Comparison of ENCODE assay signal across 8 cellular contexts in the genomic region with DNA sequence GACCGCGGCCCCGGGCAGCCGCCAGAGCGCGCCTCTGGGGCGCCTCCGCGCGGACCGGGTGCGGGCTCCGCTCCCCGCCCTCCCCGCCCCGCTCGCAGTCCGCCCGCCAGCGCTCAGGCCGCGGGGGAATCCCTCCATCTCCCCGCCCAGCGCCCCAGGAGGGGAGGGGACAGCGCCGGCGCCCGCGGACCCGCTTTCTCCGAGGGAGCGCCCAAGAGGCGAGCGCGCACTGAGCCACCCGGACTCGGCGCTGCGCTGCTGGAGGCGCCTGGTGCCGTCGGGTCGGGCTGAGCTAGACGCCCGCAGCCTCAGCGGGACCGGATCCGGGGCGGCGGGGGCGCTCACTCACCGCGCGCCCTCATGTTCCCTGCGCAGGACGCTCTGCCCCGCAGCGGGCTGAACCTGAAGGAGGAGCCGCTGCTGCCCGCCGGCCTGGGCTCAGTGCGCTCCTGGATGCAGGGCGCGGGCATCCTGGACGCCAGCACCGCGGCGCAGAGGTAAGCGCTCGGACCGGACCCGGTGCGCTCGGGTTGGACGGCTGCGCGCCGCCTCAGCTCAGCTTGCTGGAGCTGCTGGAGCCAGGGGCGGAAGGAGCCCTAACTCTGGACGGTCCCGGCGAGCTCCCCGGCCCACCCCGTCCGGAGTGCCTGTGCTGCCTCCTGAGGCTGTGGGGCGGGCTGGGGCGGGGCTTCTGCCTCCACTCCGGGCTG. TPM values are rescaled to one million over a fixed set of nuclear protein-coding genes. Genes with fewer than 3 reads are reported as not detected.
DNase-seq lines count a peak whose midpoint lies in the region; ATAC-seq and TF ChIP-seq lines count a peak whose summit lies in the region.

No MANE protein-coding gene starts in this region.

- H3K4me3 ChIP-seq in BJ (ENCODE audit: low read depth, low read length) (peak overlapping the region; percentile 36), MM.1S (ENCODE audit: low read length) (peak overlapping the region; percentile 29; the same call in 1 of the 2 replicates), fibroblast of lung (replicated peaks in 1 of 4; ENCODE audit: control extremely low read depth in 1 of 4, insufficient read depth in 1 of 4, low read depth in 3 of 4, low read length in 4 of 4) (peak overlapping the region in 1 of 4 experiments; percentile 33), neuronal stem cell (ENCODE audit: low read length in 2 of 2) (peak overlapping the region; percentile 56 to 73), upper lobe of left lung (peak overlapping the region; percentile 52 to 64 (median 58))

- no peak overlapping the region for H2BK5ac ChIP-seq in neuronal stem cell (ENCODE audit: low read length)

- H3K9me3 ChIP-seq in MM.1S (replicated peaks; ENCODE audit: insufficient read depth, low read length) (no peaks in the 10 kb centered on the region), fibroblast of lung (ENCODE audit: control insufficient read depth, insufficient read depth, low read depth, low read length) (no peaks in the 10 kb centered on the region), neuronal stem cell (replicated peaks in 1 of 2; ENCODE audit: control insufficient read depth in 2 of 2, insufficient read depth in 1 of 2, low read depth in 1 of 2, low read length in 2 of 2) (no peaks in the 10 kb centered on the region), upper lobe of left lung (no peaks in the 10 kb centered on the region)

- no peak for TF ChIP-seq POLR2A in upper lobe of left lung (IDR thresholded peaks at IDR 0.05)

- peak overlapping the region; percentile 80 for H3K18ac ChIP-seq in neuronal stem cell (ENCODE audit: low read length)

- no peak overlapping the region for H2BK15ac ChIP-seq in neuronal stem cell (ENCODE audit: low read length)

- H3K79me1 ChIP-seq in neuronal stem cell (ENCODE audit: low read depth, low read length): peaks cover 3% of the 10 kb centered on the region

- POLR2A ChIA-PET in BJ (lab: Charles Lee): no interaction called here

- TF ChIP-seq CTCF in BJ (IDR thresholded peaks at IDR 0.05; ENCODE audit: insufficient read depth, low read depth, low read length) (no peak), MM.1S (IDR thresholded peaks at IDR 0.05; ENCODE audit: low read length) (no peak), fibroblast of lung (conservative IDR thresholded peaks at IDR 0.05 in 1 of 2, IDR thresholded peaks at IDR 0.05 in 1 of 2; ENCODE audit: low read depth in 1 of 2, low read length in 2 of 2) (no peak), upper lobe of left lung (IDR thresholded peaks at IDR 0.05) (no peak)

- no peak for DNase-seq in BJ (ENCODE audit: low read depth)
- peak; percentile 30 for DNase-seq in MM.1S
- peak; percentile 11 for DNase-seq in activated CD8-positive, alpha-beta memory T cell treated with anti-CD3 and anti-CD28 coated beads, Interleukin-2, amount 50 U/mL, for 1 hour (ENCODE audit: extremely low read depth)
- peak; percentile 5 to 17 for DNase-seq in fibroblast of lung (ENCODE audit: low read depth in 2 of 2)
- DNase-seq in neuronal stem cell (ENCODE audit: low spot score): no peak
- DNase-seq in upper lobe of left lung: peak in 1 of 2 donors; percentile 90
- DNase-seq in SKM-1 (lab: John Stamatoyannopoulos, UW; ENCODE audit: unreplicated experiment): no peak

- H3K23ac ChIP-seq in neuronal stem cell (ENCODE audit: low read depth, low read length, poor library complexity): peak overlapping the region; percentile 73

- H3K9me2 ChIP-seq in MM.1S (replicated peaks; ENCODE audit: insufficient read depth, low read length): no peaks in the 10 kb centered on the region

- peak overlapping the region; percentile 94 for H2AK5ac ChIP-seq in neuronal stem cell (ENCODE audit: low read depth, low read length)

- no peaks in the 10 kb centered on the region for H3K36me3 ChIP-seq in BJ (ENCODE audit: control insufficient read depth, insufficient read depth, low read length)
- H3K36me3 ChIP-seq in MM.1S (replicated peaks; ENCODE audit: insufficient read depth, low read length): no peaks in the 10 kb centered on the region
- H3K36me3 ChIP-seq in fibroblast of lung (ENCODE audit: control insufficient read depth, insufficient read depth, low read length): no peaks in the 10 kb centered on the region
- H3K36me3 ChIP-seq in neuronal stem cell (replicated peaks in 1 of 2; ENCODE audit: control insufficient read depth in 2 of 2, insufficient read depth in 2 of 2, low read length in 2 of 2): no peaks in the 10 kb centered on the region
- no peaks in the 10 kb centered on the region for H3K36me3 ChIP-seq in upper lobe of left lung

- H4K20me1 ChIP-seq in MM.1S (ENCODE audit: insufficient read depth, low read length): no peaks in the 10 kb centered on the region
- H4K20me1 ChIP-seq in fibroblast of lung (ENCODE audit: control insufficient read depth, extremely low read depth, insufficient read depth, low read length): no peaks in the 10 kb centered on the region

- H3K27me3 ChIP-seq in BJ (ENCODE audit: control insufficient read depth, insufficient read depth, low read length): peaks cover 30% of the 10 kb centered on the region
- H3K27me3 ChIP-seq in MM.1S (replicated peaks; ENCODE audit: insufficient read depth, low read length): peaks cover 10% of the 10 kb centered on the region
- H3K27me3 ChIP-seq in fibroblast of lung (ENCODE audit: control insufficient read depth, insufficient read depth, low read length): peaks cover 45% of the 10 kb centered on the region
- H3K27me3 ChIP-seq in neuronal stem cell (ENCODE audit: control insufficient read depth in 3 of 3, insufficient read depth in 3 of 3, low read depth in 1 of 3, low read length in 3 of 3): peaks cover 30 to 76% (median 47%) of the 10 kb centered on the region in 3 experiments
- H3K27me3 ChIP-seq in upper lobe of left lung: peaks cover 0 to 14% (median 4%) of the 10 kb centered on the region in 4 donors

- peak overlapping the region; percentile 41 for H3K4me2 ChIP-seq in MM.1S (ENCODE audit: low read depth, low read length)
- no peak overlapping the region for H3K4me2 ChIP-seq in fibroblast of lung (ENCODE audit: extremely low read depth, insufficient read depth, low read length)
- H3K4me2 ChIP-seq in neuronal stem cell (ENCODE audit: insufficient read depth, low read length, poor library complexity, severe bottlenecking): peak overlapping the region; percentile 54

- H2BK12ac ChIP-seq in neuronal stem cell (ENCODE audit: low read length): no peak overlapping the region

- H3K4ac ChIP-seq in neuronal stem cell (ENCODE audit: low read length): no peak overlapping the region

- peak overlapping the region; percentile 56 for H3K14ac ChIP-seq in neuronal stem cell (ENCODE audit: low read length)

- H3F3A ChIP-seq in MM.1S (ENCODE audit: insufficient read depth, low read length): peaks cover 7% of the 10 kb centered on the region; the same call in 1 of the 2 replicates

- H3K9ac ChIP-seq in MM.1S (ENCODE audit: low read length) (no peak overlapping the region), fibroblast of lung (ENCODE audit: insufficient read depth, low read length) (no peak overlapping the region), neuronal stem cell (ENCODE audit: low read depth, low read length, poor library complexity) (peak overlapping the region; percentile 60)

- no peak overlapping the region for H4K91ac ChIP-seq in neuronal stem cell (ENCODE audit: low read depth, low read length, poor library complexity)

- no peak overlapping the region for H2BK120ac ChIP-seq in neuronal stem cell (ENCODE audit: low read depth, low read length)

- WGBS in neuronal stem cell (ENCODE audit: extremely low coverage in 2 of 2, insufficient read length in 2 of 2, insufficient replicate concordance in 1 of 2), 2 donors: no CpG with 5 or more reads among the region's 88 CpGs
- 10% methylated on average over 6 of the region's 88 CpGs; no CpG with 5 or more reads in 1 of the 2 donors for WGBS in upper lobe of left lung, 2 donors

- ATAC-seq in upper lobe of left lung (ENCODE audit: low FRiP score in 2 of 2) (peak in 1 of 2 donors; percentile 46), GM21576 (IDR thresholded peaks at IDR 0.05; ENCODE audit: unreplicated experiment) (no peak)

- no peak overlapping the region for H4K8ac ChIP-seq in neuronal stem cell (ENCODE audit: low read depth, low read length)

- H3K4me1 ChIP-seq in MM.1S (ENCODE audit: low read length) (no peaks in the 10 kb centered on the region), fibroblast of lung (ENCODE audit: control insufficient read depth, extremely low read depth, insufficient read depth, low read length) (no peaks in the 10 kb centered on the region), neuronal stem cell (ENCODE audit: control insufficient read depth in 2 of 2, insufficient read depth in 1 of 2, low read depth in 1 of 2, low read length in 2 of 2) (peaks cover 18 to 25% of the 10 kb centered on the region in 2 donors), upper lobe of left lung (peaks cover 6 to 22% (median 16%) of the 10 kb centered on the region in 4 donors)

- CTCF ChIA-PET in BJ (lab: Yijun Ruan, JAX): interaction anchor here (1.7 kb wide), 1 partner anchor 308 kb away, joined by 6 read pairs; no protein-coding TSS in a partner anchor

- no peak for TF ChIP-seq EP300 in upper lobe of left lung (IDR thresholded peaks at IDR 0.05)

- H3K27ac ChIP-seq in MM.1S (ENCODE audit: low read length) (no peak overlapping the region), fibroblast of lung (ENCODE audit: insufficient read depth, low read length) (no peak overlapping the region), neuronal stem cell (replicated peaks; ENCODE audit: low read length) (no peak overlapping the region), upper lobe of left lung (peak overlapping the region in 3 of 4 donors; percentile 40 to 84 (median 69))

- no peak overlapping the region for H2AFZ ChIP-seq in MM.1S (ENCODE audit: low read length)
- no peak overlapping the region for H2AFZ ChIP-seq in fibroblast of lung (ENCODE audit: low read length)
- peak overlapping the region; percentile 77 for H2AFZ ChIP-seq in neuronal stem cell (ENCODE audit: low read length)

- H3K79me2 ChIP-seq in MM.1S (ENCODE audit: low read length) (no peaks in the 10 kb centered on the region), fibroblast of lung (ENCODE audit: control insufficient read depth, insufficient read depth, low read length) (no peaks in the 10 kb centered on the region)

RNA-seq across cellular contexts. Expression of a gene that starts 0.9 kb away (rescaled TPM):
- 1.2 and 1.9 TPM in 2 replicates for polyA plus RNA-seq in BJ (2011; rRNA removed)
- 1.4 and 1.7 TPM in 2 replicates for polyA minus RNA-seq in BJ (2011; rRNA and poly(A)+ RNA removed)
- total RNA-seq in fibroblast of lung: 0.99 and 2.1 TPM in 2 replicates
- polyA plus RNA-seq in fibroblast of lung: 0.16 and 0.35 TPM in 2 replicates
- polyA plus RNA-seq in fibroblast of lung (2012): 0.59 and 1.3 TPM in 2 replicates
- 0.82 and 1.2 TPM in 2 replicates for polyA minus RNA-seq in fibroblast of lung (ENCODE audit: low replicate concordance)
- polyA plus RNA-seq in neuronal stem cell (2013, experiment 1 of 2): 19.6 TPM
- polyA plus RNA-seq in neuronal stem cell (2013, experiment 2 of 2): 17.3 TPM
- 10 to 100 TPM in 5 of 6 donors, 1 to 10 TPM in 1; 7.8 to 23.7 (median 12.9) TPM for total RNA-seq in upper lobe of left lung

RNA-seq across cellular contexts. Expression of a gene that starts 29.4 kb away (rescaled TPM):
- polyA plus RNA-seq in BJ (2011; rRNA removed) (113 and 143 TPM in 2 replicates), fibroblast of lung (98.2 and 130 TPM in 2 replicates)
- polyA minus RNA-seq in BJ (2011; rRNA and poly(A)+ RNA removed): 42.3 and 71.1 TPM in 2 replicates
- total RNA-seq in fibroblast of lung (77.0 and 86.0 TPM in 2 replicates), upper lobe of left lung (100 to 1,000 TPM in 1 of 6 donors, 10 to 100 TPM in 5; 64.7 to 108 (median 75.0) TPM)
- polyA plus RNA-seq in fibroblast of lung (2012): 72.3 and 106 TPM in 2 replicates
- polyA minus RNA-seq in fibroblast of lung (ENCODE audit: low replicate concordance): 95.5 and 145 TPM in 2 replicates
- polyA plus RNA-seq in neuronal stem cell (2013, experiment 1 of 2): 44.0 TPM
- 43.1 TPM for polyA plus RNA-seq in neuronal stem cell (2013, experiment 2 of 2)

RNA-seq across cellular contexts. Expression of a gene that starts 41.0 kb away (rescaled TPM):
- polyA plus RNA-seq in BJ (2011; rRNA removed) (131 and 136 TPM in 2 replicates), fibroblast of lung (108 and 180 TPM in 2 replicates)
- polyA minus RNA-seq in BJ (2011; rRNA and poly(A)+ RNA removed): 123 and 190 TPM in 2 replicates
- total RNA-seq in fibroblast of lung (114 and 117 TPM in 2 replicates), upper lobe of left lung (100 to 1,000 TPM in 3 of 6 donors, 10 to 100 TPM in 3; 64.8 to 162 (median 93.6) TPM)
- polyA plus RNA-seq in fibroblast of lung (2012): 87.4 and 148 TPM in 2 replicates
- polyA minus RNA-seq in fibroblast of lung (ENCODE audit: low replicate concordance): 145 and 164 TPM in 2 replicates
- polyA plus RNA-seq in neuronal stem cell (2013, experiment 1 of 2): 194 TPM
- polyA plus RNA-seq in neuronal stem cell (2013, experiment 2 of 2): 188 TPM

Comparison
In these comparisons a context has a peak if more than half of its experiments do, and no peak if none do; other contexts are left out.
1. DNase-seq: peak in MM.1S (single experiment), activated CD8-positive, alpha-beta memory T cell treated with anti-CD3 and anti-CD28 coated beads, Interleukin-2, amount 50 U/mL, for 1 hour (single experiment) and fibroblast of lung (2 of 2); none in BJ (single experiment), neuronal stem cell (single experiment) and SKM-1 (single experiment).
2. H3K27ac ChIP-seq: peak in upper lobe of left lung (3 of 4); none in MM.1S (single experiment), fibroblast of lung (single experiment) and neuronal stem cell (single experiment).